ENCODE assay signal across 17 cellular contexts in the genomic region with DNA sequence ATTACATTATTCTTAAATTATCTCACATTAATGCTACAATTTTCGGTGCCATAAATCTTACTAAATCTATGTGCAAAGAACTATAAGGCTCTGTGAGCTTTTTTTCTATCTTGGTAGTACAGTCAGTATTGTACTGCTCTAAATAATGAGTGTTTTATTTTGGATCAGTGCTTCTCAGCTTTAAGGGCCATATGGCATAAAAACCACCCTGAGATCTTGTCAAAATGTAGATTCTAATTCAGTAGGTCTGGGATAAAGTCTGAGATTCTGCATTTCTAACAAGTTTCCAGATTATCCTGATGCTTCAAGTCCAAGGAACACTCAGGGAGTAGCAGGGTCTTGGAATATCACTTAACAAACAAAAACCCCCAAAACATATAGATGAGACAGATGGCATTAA.
"Had no signal": no experiment of that assay in that cellular context is flagged by ENCODE, and none has a peak within 500 bp of the region (broad histone marks: within the 10 kb centered on the region; RNA-seq: fewer than 3 reads in every experiment).

No MANE protein-coding gene starts in this region.

- H3K27me3 ChIP-seq: heart left ventricle, right lobe of liver, tibial artery, upper lobe of left lung, uterus had no signal

- DNase-seq: effector memory CD4-positive, alpha-beta T cell; heart left ventricle; kidney glomerular epithelial cell; naive thymus-derived CD4-positive, alpha-beta T cell; nephron progenitor cell; right lobe of liver; stimulated activated CD4-positive, alpha-beta T cell treated with anti-CD3 and anti-CD28 coated beads, Interleukin-4, amount 100 ng/mL, for 1 hour; stimulated activated CD8-positive, alpha-beta memory T cell treated with anti-CD3 and anti-CD28 coated beads, Interleukin-4, amount 100 ng/mL, for 48 hours; stimulated activated naive CD8-positive, alpha-beta T cell treated with anti-CD3 and anti-CD28 coated beads, Interleukin-15, Interleukin-2, amounts not matched to agents 100 U/mL and 50 U/mL, for 24 hours; tibial artery; upper lobe of left lung; uterus had no signal

- H3K36me3 ChIP-seq: heart left ventricle, prostate gland, right lobe of liver, tibial artery, upper lobe of left lung, uterus had no signal

- H3K27ac ChIP-seq: heart left ventricle, parathyroid adenoma, prostate gland, right lobe of liver, tibial artery, upper lobe of left lung, uterus had no signal

- H3K9me3 ChIP-seq: prostate gland, right lobe of liver, tibial artery, upper lobe of left lung, uterus had no signal

- FAIRE-seq: endometrium had no signal

- H3K4me3 ChIP-seq: heart left ventricle, prostate gland, right lobe of liver, tibial artery, upper lobe of left lung, uterus had no signal

- H3K9ac ChIP-seq: parathyroid adenoma had no signal

- ATAC-seq: esophagus mucosa; heart left ventricle; naive thymus-derived CD4-positive, alpha-beta T cell; right lobe of liver; stimulated activated effector memory CD8-positive, alpha-beta T cell treated with anti-CD3 and anti-CD28 coated beads, Interleukin-12 subunit alpha, Interleukin-12 subunit beta, amount 100 ng/mL, for 72 hours; stimulated activated naive CD8-positive, alpha-beta T cell treated with anti-CD3 and anti-CD28 coated beads, Interleukin-15, Interleukin-2, amounts not matched to agents 100 U/mL and 50 U/mL, for 24 hours had no signal

- H3K4me1 ChIP-seq: heart left ventricle, parathyroid adenoma, prostate gland, right lobe of liver, tibial artery, upper lobe of left lung, uterus had no signal
